ENCODE assay signal across 16 cellular contexts in genomic region chr1:226497991-226498689, GRCh38. TPM values are rescaled to one million over a fixed set of nuclear protein-coding genes. Genes with fewer than 3 reads are reported as not detected.
"Had no signal": no experiment of that assay in that cellular context is flagged by ENCODE, and none has a peak within 500 bp of the region (broad histone marks: within the 10 kb centered on the region; RNA-seq: fewer than 3 reads in every experiment).

No MANE protein-coding gene starts in this region.

- H3K4me3 ChIP-seq: adrenal gland, left ventricle myocardium inferior, right lobe of liver had no signal

- H3K36me3 ChIP-seq: adrenal gland, left ventricle myocardium inferior, right lobe of liver had no signal

- H3K27me3 ChIP-seq: adrenal gland, right lobe of liver had no signal

- H3K27ac ChIP-seq: adrenal gland, left ventricle myocardium inferior, right lobe of liver had no signal

- H3K27ac Mint-ChIP-seq: activated naive CD4-positive, alpha-beta T cell treated with anti-CD3 and anti-CD28 coated beads, Interleukin-2, amount 10 ng/mL, durations not matched to agents 7 days and 5 days; activated T-helper 17 cell treated with anti-CD3 and anti-CD28 coated beads, Interleukin-2, amount 50 U/mL, for 72 hours; progenitor cell of endocrine pancreas; stimulated activated naive B cell treated with anti-CD40 and anti-IgM and Interleukin-4, amounts not matched to agents 10 μg/mL and 1 μg/mL and 100 μg/mL, for 72 hours; T-helper 17 cell; WTC11 had no signal

- H3K9me3 Mint-ChIP-seq: activated naive CD4-positive, alpha-beta T cell treated with anti-CD3 and anti-CD28 coated beads, Interleukin-2, amount 10 ng/mL, durations not matched to agents 7 days and 5 days; activated T-helper 17 cell treated with anti-CD3 and anti-CD28 coated beads, Interleukin-2, amount 50 U/mL, for 72 hours had no signal

- H3K9me3 ChIP-seq: adrenal gland, right lobe of liver had no signal

- H3K4me3 Mint-ChIP-seq: activated naive CD4-positive, alpha-beta T cell treated with anti-CD3 and anti-CD28 coated beads, Interleukin-2, amount 10 ng/mL, durations not matched to agents 7 days and 5 days; activated T-helper 17 cell treated with anti-CD3 and anti-CD28 coated beads, Interleukin-2, amount 50 U/mL, for 72 hours; stimulated activated naive B cell treated with anti-CD40 and anti-IgM and Interleukin-4, amounts not matched to agents 10 μg/mL and 1 μg/mL and 100 μg/mL, for 72 hours; T-helper 17 cell; WTC11 had no signal

- H3K36me3 Mint-ChIP-seq: activated naive CD4-positive, alpha-beta T cell treated with anti-CD3 and anti-CD28 coated beads, Interleukin-2, amount 10 ng/mL, durations not matched to agents 7 days and 5 days; stimulated activated naive B cell treated with anti-CD40 and anti-IgM and Interleukin-4, amounts not matched to agents 10 μg/mL and 1 μg/mL and 100 μg/mL, for 72 hours; WTC11 had no signal

- FAIRE-seq: kidney had no signal

- DNase-seq: activated CD4-positive, alpha-beta T cell treated with anti-CD3 and anti-CD28 coated beads for 48 hours; activated CD8-positive, alpha-beta memory T cell treated with anti-CD3 and anti-CD28 coated beads for 24 hours; activated naive CD4-positive, alpha-beta T cell treated with anti-CD3 and anti-CD28 coated beads, Interleukin-2, amount 10 ng/mL, durations not matched to agents 7 days and 5 days; foreskin melanocyte; kidney; left ventricle myocardium inferior; mesenchymal stem cell; right lobe of liver; stimulated activated CD4-positive, alpha-beta T cell treated with anti-CD3 and anti-CD28 coated beads, Interleukin-1b, Interleukin-23, amount 100 ng/mL, for 48 hours; stimulated activated naive B cell treated with anti-CD40 and anti-IgM and Interleukin-4, amounts not matched to agents 10 μg/mL and 1 μg/mL and 100 μg/mL, for 72 hours; T-helper 17 cell; trophoblast cell had no signal

- H3K4me1 Mint-ChIP-seq: activated naive CD4-positive, alpha-beta T cell treated with anti-CD3 and anti-CD28 coated beads, Interleukin-2, amount 10 ng/mL, durations not matched to agents 7 days and 5 days; activated T-helper 17 cell treated with anti-CD3 and anti-CD28 coated beads, Interleukin-2, amount 50 U/mL, for 72 hours; stimulated activated naive B cell treated with anti-CD40 and anti-IgM and Interleukin-4, amounts not matched to agents 10 μg/mL and 1 μg/mL and 100 μg/mL, for 72 hours; T-helper 17 cell had no signal

- H3K4me1 ChIP-seq: adrenal gland, left ventricle myocardium inferior, right lobe of liver had no signal

RNA-seq across cellular contexts. Expression of gene STUM, which starts 50.4 kb away (rescaled TPM):
- total RNA-seq: activated T-helper 17 cell treated with anti-CD3 and anti-CD28 coated beads, Interleukin-2, amount 50 U/mL, for 72 hours; T-helper 17 cell had no signal
